Comparison of ENCODE assay signal across 10 cellular contexts in genomic region chr7:36021367-36021766, GRCh38.
DNase-seq lines count a peak whose midpoint lies in the region; ATAC-seq and TF ChIP-seq lines count a peak whose summit lies in the region.
"Had no signal": no experiment of that assay in that cellular context is flagged by ENCODE, and none has a peak within 500 bp of the region (broad histone marks: within the 10 kb centered on the region; RNA-seq: fewer than 3 reads in every experiment).

No MANE protein-coding gene starts in this region.

- H3K4me3 ChIP-seq in HFF-Myc (replicated peaks; ENCODE audit: low read depth, low read length), result no peak overlapping the region
- H3K4me3 ChIP-seq: ovary had no signal

- H3K4me3 Mint-ChIP-seq in Calu3 (ENCODE audit: low read depth, unreplicated experiment), result no peak overlapping the region

- intact Hi-C loops in Calu3 (cut with micrococcal nuclease; ENCODE audit: unreplicated experiment), result loop anchor here (1.0 kb wide), 1 partner anchor 270 kb away; no protein-coding TSS in a partner anchor

- BruUV-seq in Calu3 (replicated peaks; lab: Mats Ljungman, UMichigan), result no TSS peak

- ATAC-seq in HG02798 (IDR thresholded peaks at IDR 0.05; ENCODE audit: poor library complexity, unreplicated experiment), result no peak

- DNase-seq in Calu3 (peak; percentile 63), HFF-Myc (ENCODE audit: extremely low read depth, low read depth) (peak; percentile 6), amniotic epithelial cell (ENCODE audit: low read depth) (peak; percentile 40), iPS-NIHi7 (ENCODE audit: extremely low spot score) (peak; percentile 68), NCI-H1417 treated with DMSO at 0.1 percent for 48 hours (lab: John Stamatoyannopoulos, UW) (no peak), GF-D8 (lab: John Stamatoyannopoulos, UW) (no peak), AG08395 (ENCODE audit: low spot score) (no peak)
- DNase-seq: NCI-H2081 treated with DMSO at 0.1 percent for 48 hours had no signal

- H3K4me1 Mint-ChIP-seq in Calu3 (ENCODE audit: low read depth, unreplicated experiment), result no peaks in the 10 kb centered on the region

- H3K27me3 Mint-ChIP-seq in Calu3 (ENCODE audit: unreplicated experiment), result no peaks in the 10 kb centered on the region

- no peaks in the 10 kb centered on the region for H3K36me3 Mint-ChIP-seq in Calu3 (ENCODE audit: insufficient read depth, unreplicated experiment)

- CTCF ChIA-PET in Calu3 (lab: Charles Lee), result interaction anchor here (0.9 to 1.7 kb wide), 7 partner anchors 36 to 298 kb away, joined by 3 to 8 read pairs (median 4); no protein-coding TSS in a partner anchor

- H3K27ac Mint-ChIP-seq in Calu3 (ENCODE audit: unreplicated experiment), result no peak overlapping the region

- no peaks in the 10 kb centered on the region for H3K9me3 Mint-ChIP-seq in Calu3 (ENCODE audit: low read depth, unreplicated experiment)

- TF ChIP-seq CTCF in Calu3 (IDR thresholded peaks at IDR 0.05; ENCODE audit: unreplicated experiment) (peak; percentile 79), HFF-Myc (IDR thresholded peaks at IDR 0.05; ENCODE audit: low read depth, low read length, missing control alignments) (peak; percentile 57)

Comparison
In these comparisons a context has a peak if more than half of its experiments do, and no peak if none do; other contexts are left out.
1. DNase-seq: peak in Calu3 (single experiment), HFF-Myc (single experiment), amniotic epithelial cell (single experiment) and iPS-NIHi7 (single experiment); none in NCI-H1417 treated with DMSO at 0.1 percent for 48 hours (single experiment), GF-D8 (single experiment) and AG08395 (single experiment).